Comparison of ENCODE assay signal across 24 cellular contexts in the genomic region with DNA sequence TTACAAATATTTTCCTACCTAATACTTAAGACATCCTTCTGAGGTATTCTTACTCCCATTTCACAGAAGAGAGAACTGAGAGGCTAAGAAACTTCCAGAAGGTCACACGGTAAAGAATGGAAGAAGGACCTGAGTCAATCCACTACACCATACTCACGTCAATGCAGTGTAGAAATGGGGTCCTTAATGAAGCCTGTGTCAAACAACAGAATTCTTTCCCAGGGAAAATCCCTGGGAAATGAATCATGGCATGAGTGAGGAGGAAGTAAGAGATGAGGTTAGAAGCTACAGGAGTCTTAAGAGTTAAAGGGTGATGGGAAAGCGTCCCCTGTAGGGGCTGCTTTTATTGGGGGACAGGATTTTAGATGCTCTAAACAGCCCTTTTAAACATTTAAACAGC.
DNase-seq lines count a peak whose midpoint lies in the region; ATAC-seq, FAIRE-seq and TF ChIP-seq lines count a peak whose summit lies in the region.
"Had no signal": no experiment of that assay in that cellular context is flagged by ENCODE, and none has a peak within 500 bp of the region (broad histone marks: within the 10 kb centered on the region; RNA-seq: fewer than 3 reads in every experiment).

No MANE protein-coding gene starts in this region.

- POLR2A ChIA-PET in SK-N-SH (lab: Yijun Ruan, JAX) = no interaction called here

- H3K79me2 ChIP-seq in SK-N-SH (ENCODE audit: insufficient read depth) = peaks cover 59% of the 10 kb centered on the region

- H3K27ac ChIP-seq in SK-N-SH (ENCODE audit: low read depth in 2 of 2, low read length in 1 of 2) = peak overlapping the region in 1 of 2 experiments; percentile 77; a peak in 2 of 4 replicates
- H3K27ac ChIP-seq: 22Rv1, RWPE1 had no signal

- no peak for TF ChIP-seq RAD21 in SK-N-SH (IDR thresholded peaks at IDR 0.05; ENCODE audit: low read length)

- peaks cover 43% of the 10 kb centered on the region for H3F3A ChIP-seq in SK-N-SH (replicated peaks; ENCODE audit: insufficient read depth)

- H3K27me3 ChIP-seq in SK-N-SH (ENCODE audit: insufficient read depth) (no peaks in the 10 kb centered on the region), bronchial epithelial cell (ENCODE audit: control insufficient read depth, insufficient read depth, low read length) (no peaks in the 10 kb centered on the region)

- ATAC-seq in SK-N-SH treated with all-trans-retinoic acid at 6 μM for 48 hours = no peak

- no peak for DNase-seq in SK-N-SH
- DNase-seq in NCI-H226 = peak; percentile 57
- DNase-seq in bronchial epithelial cell (ENCODE audit: low read depth) = peak; percentile 64
- DNase-seq in pulmonary artery endothelial cell (ENCODE audit: low read depth, low spot score) = peak; percentile 27
- no peak for DNase-seq in SW 1271 (lab: John Stamatoyannopoulos, UW)
- no peak for DNase-seq in cortex of kidney (lab: John Stamatoyannopoulos, UW)
- no peak for DNase-seq in hepatic stellate cell (ENCODE audit: low spot score)
- DNase-seq: BE2C; CD4-positive, CD25-positive, alpha-beta regulatory T cell; COR-L47; DMS 273 treated with DMSO at 0.1 percent for 48 hours; DND-41; Kasumi-1; MM.1S; NCI-H1092 treated with DMSO at 0.1 percent for 48 hours; NCI-H2081; NCI-H510A; NCI-H774 had no signal

- no peaks in the 10 kb centered on the region for H4K20me1 ChIP-seq in SK-N-SH (ENCODE audit: insufficient read depth)

- CTCF ChIA-PET in SK-N-SH (lab: Yijun Ruan, JAX) = no interaction called here

- no peaks in the 10 kb centered on the region for H3K9me3 ChIP-seq in SK-N-SH
- H3K9me3 ChIP-seq: BE2C had no signal

- H3K4me2 ChIP-seq in SK-N-SH = no peak overlapping the region

- no peaks in the 10 kb centered on the region for H3K9me2 ChIP-seq in SK-N-SH

- WGBS in SK-N-SH (ENCODE audit: low lambda C conversion rate) = 81% methylated on average over 3 of the region's 3 CpGs

- peak overlapping the region; percentile 12; the same call in 1 of the 2 replicates for H3K9ac ChIP-seq in SK-N-SH

- H3K36me3 ChIP-seq in SK-N-SH (replicated peaks in 1 of 2; ENCODE audit: control insufficient read depth in 1 of 2, insufficient read depth in 2 of 2, low read length in 1 of 2) = peaks cover 3 to 71% of the 10 kb centered on the region in 2 experiments
- no peaks in the 10 kb centered on the region for H3K36me3 ChIP-seq in bronchial epithelial cell (ENCODE audit: control insufficient read depth, insufficient read depth, low read length)
- H3K36me3 ChIP-seq: BE2C had no signal

- H3K4me1 ChIP-seq in SK-N-SH (ENCODE audit: control insufficient read depth in 1 of 2, insufficient read depth in 2 of 2, low read depth in 1 of 2, low read length in 1 of 2) = peaks cover 5 to 15% of the 10 kb centered on the region in 2 experiments; a peak in 3 of 4 replicates
- H3K4me1 ChIP-seq: BE2C had no signal

- H3K4me3 ChIP-seq in SK-N-SH (ENCODE audit: low read depth in 2 of 2, low read length in 1 of 2) = no peak overlapping the region
- H3K4me3 ChIP-seq in bronchial epithelial cell (ENCODE audit: low read depth, low read length) = no peak overlapping the region

- TF ChIP-seq CTCF in SK-N-SH (IDR thresholded peaks at IDR 0.05) (no peak), bronchial epithelial cell (IDR thresholded peaks at IDR 0.05; ENCODE audit: insufficient read depth, low read length, severe bottlenecking) (no peak)

- TF ChIP-seq EP300 in SK-N-SH (IDR thresholded peaks at IDR 0.05; ENCODE audit: borderline replicate concordance in 1 of 2, low read depth in 1 of 2, low read length in 1 of 2) = no peak

- no peak overlapping the region for H2AFZ ChIP-seq in SK-N-SH (ENCODE audit: low read depth)

- no peak for FAIRE-seq in bronchial epithelial cell (lab: Jason Lieb, UNC)
- FAIRE-seq: GM12891, GM18507, H1 had no signal

TF ChIP-seq in SK-N-SH, 30 proteins besides CTCF, POLR2A, EP300 and RAD21 (continues in another document):
- TF ChIP-seq RXRA (IDR thresholded peaks at IDR 0.05; ENCODE audit: borderline replicate concordance, low read depth) (no peak), FOXM1 (IDR thresholded peaks at IDR 0.05; ENCODE audit: low read depth) (no peak), ZBTB33 (IDR thresholded peaks at IDR 0.05; ENCODE audit: borderline replicate concordance, low read depth) (no peak), ELF1 (IDR thresholded peaks at IDR 0.05) (no peak), USF2 (IDR thresholded peaks at IDR 0.05; ENCODE audit: borderline replicate concordance, low read depth, low read length) (no peak), NFIC (IDR thresholded peaks at IDR 0.05; ENCODE audit: borderline replicate concordance) (no peak), MEF2A (IDR thresholded peaks at IDR 0.05; ENCODE audit: borderline replicate concordance, low read depth) (no peak), SIN3A (IDR thresholded peaks at IDR 0.05; ENCODE audit: borderline replicate concordance, low read depth, low read length) (no peak), GATA2 (CRISPR knock-in tag; IDR thresholded peaks at IDR 0.05) (no peak), YY1 (IDR thresholded peaks at IDR 0.05; ENCODE audit: low read depth) (no peak), TCF12 (IDR thresholded peaks at IDR 0.05) (no peak)
- TF ChIP-seq, protein P1, sequence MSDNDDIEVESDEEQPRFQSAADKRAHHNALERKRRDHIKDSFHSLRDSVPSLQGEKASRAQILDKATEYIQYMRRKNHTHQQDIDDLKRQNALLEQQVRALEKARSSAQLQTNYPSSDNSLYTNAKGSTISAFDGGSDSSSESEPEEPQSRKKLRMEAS (IDR thresholded peaks at IDR 0.05; ENCODE audit: low read depth) = no peak

TF ChIP-seq in SK-N-SH treated with all-trans-retinoic acid at 6 μM for 48 hours, 23 proteins besides CTCF, POLR2A, EP300 and RAD21:
- TF ChIP-seq CREB5 (CRISPR knock-in tag; IDR thresholded peaks at IDR 0.05; ENCODE audit: low read depth) = no peak
- no peak for TF ChIP-seq CSDC2 (CRISPR knock-in tag; IDR thresholded peaks at IDR 0.05)
- no peak for TF ChIP-seq ZNF8 (CRISPR knock-in tag; IDR thresholded peaks at IDR 0.05)
TF ChIP-seq in SK-N-SH treated with all-trans-retinoic acid at 6 μM for 48 hours: peak in this region for 0.

Comparison
In these comparisons a context has a peak if more than half of its experiments do, and no peak if none do; other contexts are left out.
1. DNase-seq: peak in NCI-H226 (single experiment), bronchial epithelial cell (single experiment) and pulmonary artery endothelial cell (single experiment); none in SK-N-SH (single experiment), SW 1271 (0 of 2), cortex of kidney (single experiment) and hepatic stellate cell (single experiment).